1 cellular context compared by ENCODE assay signal in genomic region chr11:111330234-111330893, GRCh38.
A peak's percentile ranks its signal among the peaks of the same experiment; 100 is the strongest.
TF ChIP-seq lines count a peak whose summit lies in the region.

No MANE protein-coding gene starts in this region.

TF ChIP-seq in HepG2, 621 proteins besides CTCF, POLR2A, EP300 and RAD21 (continued from another document and continues in another):
- TF ChIP-seq, protein P1, sequence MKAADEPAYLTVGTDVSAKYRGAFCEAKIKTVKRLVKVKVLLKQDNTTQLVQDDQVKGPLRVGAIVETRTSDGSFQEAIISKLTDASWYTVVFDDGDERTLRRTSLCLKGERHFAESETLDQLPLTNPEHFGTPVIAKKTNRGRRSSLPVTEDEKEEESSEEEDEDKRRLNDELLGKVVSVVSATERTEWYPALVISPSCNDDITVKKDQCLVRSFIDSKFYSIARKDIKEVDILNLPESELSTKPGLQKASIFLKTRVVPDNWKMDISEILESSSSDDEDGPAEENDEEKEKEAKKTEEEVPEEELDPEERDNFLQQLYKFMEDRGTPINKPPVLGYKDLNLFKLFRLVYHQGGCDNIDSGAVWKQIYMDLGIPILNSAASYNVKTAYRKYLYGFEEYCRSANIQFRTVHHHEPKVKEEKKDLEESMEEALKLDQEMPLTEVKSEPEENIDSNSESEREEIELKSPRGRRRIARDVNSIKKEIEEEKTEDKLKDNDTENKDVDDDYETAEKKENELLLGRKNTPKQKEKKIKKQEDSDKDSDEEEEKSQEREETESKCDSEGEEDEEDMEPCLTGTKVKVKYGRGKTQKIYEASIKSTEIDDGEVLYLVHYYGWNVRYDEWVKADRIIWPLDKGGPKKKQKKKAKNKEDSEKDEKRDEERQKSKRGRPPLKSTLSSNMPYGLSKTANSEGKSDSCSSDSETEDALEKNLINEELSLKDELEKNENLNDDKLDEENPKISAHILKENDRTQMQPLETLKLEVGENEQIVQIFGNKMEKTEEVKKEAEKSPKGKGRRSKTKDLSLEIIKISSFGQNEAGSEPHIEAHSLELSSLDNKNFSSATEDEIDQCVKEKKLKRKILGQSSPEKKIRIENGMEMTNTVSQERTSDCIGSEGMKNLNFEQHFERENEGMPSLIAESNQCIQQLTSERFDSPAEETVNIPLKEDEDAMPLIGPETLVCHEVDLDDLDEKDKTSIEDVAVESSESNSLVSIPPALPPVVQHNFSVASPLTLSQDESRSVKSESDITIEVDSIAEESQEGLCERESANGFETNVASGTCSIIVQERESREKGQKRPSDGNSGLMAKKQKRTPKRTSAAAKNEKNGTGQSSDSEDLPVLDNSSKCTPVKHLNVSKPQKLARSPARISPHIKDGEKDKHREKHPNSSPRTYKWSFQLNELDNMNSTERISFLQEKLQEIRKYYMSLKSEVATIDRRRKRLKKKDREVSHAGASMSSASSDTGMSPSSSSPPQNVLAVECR (CRISPR knock-in tag; IDR thresholded peaks at IDR 0.05; ENCODE audit: borderline replicate concordance), result 0 out of 2 replicates have a peak, but pooled peaks have one; percentile 2
- TF ChIP-seq ZNF253 (CRISPR knock-in tag; IDR thresholded peaks at IDR 0.05; ENCODE audit: borderline replicate concordance), result no peak
- no peak for TF ChIP-seq ATF4 (CRISPR knock-in tag; IDR thresholded peaks at IDR 0.05)
- TF ChIP-seq, protein P2, sequence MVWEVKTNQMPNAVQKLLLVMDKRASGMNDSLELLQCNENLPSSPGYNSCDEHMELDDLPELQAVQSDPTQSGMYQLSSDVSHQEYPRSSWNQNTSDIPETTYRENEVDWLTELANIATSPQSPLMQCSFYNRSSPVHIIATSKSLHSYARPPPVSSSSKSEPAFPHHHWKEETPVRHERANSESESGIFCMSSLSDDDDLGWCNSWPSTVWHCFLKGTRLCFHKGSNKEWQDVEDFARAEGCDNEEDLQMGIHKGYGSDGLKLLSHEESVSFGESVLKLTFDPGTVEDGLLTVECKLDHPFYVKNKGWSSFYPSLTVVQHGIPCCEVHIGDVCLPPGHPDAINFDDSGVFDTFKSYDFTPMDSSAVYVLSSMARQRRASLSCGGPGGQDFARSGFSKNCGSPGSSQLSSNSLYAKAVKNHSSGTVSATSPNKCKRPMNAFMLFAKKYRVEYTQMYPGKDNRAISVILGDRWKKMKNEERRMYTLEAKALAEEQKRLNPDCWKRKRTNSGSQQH (CRISPR knock-in tag; IDR thresholded peaks at IDR 0.05; ENCODE audit: low read depth), result no peak
- TF ChIP-seq NR2F2 (IDR thresholded peaks at IDR 0.05; ENCODE audit: borderline replicate concordance, low read depth), result peak; percentile 62
- TF ChIP-seq GTF3A (CRISPR knock-in tag; conservative IDR thresholded peaks at IDR 0.05), result no peak
- TF ChIP-seq ESRRA (CRISPR knock-in tag; IDR thresholded peaks at IDR 0.05; ENCODE audit: low read depth), result 0 out of 2 replicates have a peak, but pooled peaks have one; percentile 52
- TF ChIP-seq ZNF326 (CRISPR knock-in tag; IDR thresholded peaks at IDR 0.05; ENCODE audit: borderline replicate concordance), result no peak
- no peak for TF ChIP-seq ETS1 (CRISPR knock-in tag; IDR thresholded peaks at IDR 0.05)
- no peak for TF ChIP-seq GLI4 (CRISPR knock-in tag; IDR thresholded peaks at IDR 0.05; ENCODE audit: borderline replicate concordance)
- TF ChIP-seq, protein P3, sequence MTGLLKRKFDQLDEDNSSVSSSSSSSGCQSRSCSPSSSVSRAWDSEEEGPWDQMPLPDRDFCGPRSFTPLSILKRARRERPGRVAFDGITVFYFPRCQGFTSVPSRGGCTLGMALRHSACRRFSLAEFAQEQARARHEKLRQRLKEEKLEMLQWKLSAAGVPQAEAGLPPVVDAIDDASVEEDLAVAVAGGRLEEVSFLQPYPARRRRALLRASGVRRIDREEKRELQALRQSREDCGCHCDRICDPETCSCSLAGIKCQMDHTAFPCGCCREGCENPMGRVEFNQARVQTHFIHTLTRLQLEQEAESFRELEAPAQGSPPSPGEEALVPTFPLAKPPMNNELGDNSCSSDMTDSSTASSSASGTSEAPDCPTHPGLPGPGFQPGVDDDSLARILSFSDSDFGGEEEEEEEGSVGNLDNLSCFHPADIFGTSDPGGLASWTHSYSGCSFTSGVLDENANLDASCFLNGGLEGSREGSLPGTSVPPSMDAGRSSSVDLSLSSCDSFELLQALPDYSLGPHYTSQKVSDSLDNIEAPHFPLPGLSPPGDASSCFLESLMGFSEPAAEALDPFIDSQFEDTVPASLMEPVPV (CRISPR knock-in tag; IDR thresholded peaks at IDR 0.05), result no peak
- TF ChIP-seq ATAD3A (CRISPR knock-in tag; IDR thresholded peaks at IDR 0.05), result no peak
- TF ChIP-seq, protein P4, sequence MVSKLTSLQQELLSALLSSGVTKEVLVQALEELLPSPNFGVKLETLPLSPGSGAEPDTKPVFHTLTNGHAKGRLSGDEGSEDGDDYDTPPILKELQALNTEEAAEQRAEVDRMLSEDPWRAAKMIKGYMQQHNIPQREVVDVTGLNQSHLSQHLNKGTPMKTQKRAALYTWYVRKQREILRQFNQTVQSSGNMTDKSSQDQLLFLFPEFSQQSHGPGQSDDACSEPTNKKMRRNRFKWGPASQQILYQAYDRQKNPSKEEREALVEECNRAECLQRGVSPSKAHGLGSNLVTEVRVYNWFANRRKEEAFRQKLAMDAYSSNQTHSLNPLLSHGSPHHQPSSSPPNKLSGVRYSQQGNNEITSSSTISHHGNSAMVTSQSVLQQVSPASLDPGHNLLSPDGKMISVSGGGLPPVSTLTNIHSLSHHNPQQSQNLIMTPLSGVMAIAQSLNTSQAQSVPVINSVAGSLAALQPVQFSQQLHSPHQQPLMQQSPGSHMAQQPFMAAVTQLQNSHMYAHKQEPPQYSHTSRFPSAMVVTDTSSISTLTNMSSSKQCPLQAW (CRISPR knock-in tag; IDR thresholded peaks at IDR 0.05), result no peak
- peak; percentile 52 for TF ChIP-seq HNF4G (IDR thresholded peaks at IDR 0.05; ENCODE audit: borderline replicate concordance, low read depth, low read length)
- TF ChIP-seq HNF4G (CRISPR knock-in tag; IDR thresholded peaks at IDR 0.05; ENCODE audit: borderline replicate concordance, low read depth), result peak; percentile 58; the same call in 1 of the 2 replicates
- no peak for TF ChIP-seq SOX5 (CRISPR knock-in tag; IDR thresholded peaks at IDR 0.05; ENCODE audit: borderline replicate concordance)
- no peak for TF ChIP-seq ZNF24 (IDR thresholded peaks at IDR 0.05)
- TF ChIP-seq ZFX (CRISPR knock-in tag; IDR thresholded peaks at IDR 0.05; ENCODE audit: low read depth), result peak; percentile 42; the same call in 1 of the 2 replicates
- TF ChIP-seq PAX8 (CRISPR knock-in tag; IDR thresholded peaks at IDR 0.05; ENCODE audit: borderline replicate concordance), result no peak
- TF ChIP-seq ZNF263 (CRISPR knock-in tag; IDR thresholded peaks at IDR 0.05), result 0 out of 2 replicates have a peak, but pooled peaks have one; percentile 20
- peak; percentile 90 for TF ChIP-seq RARA (CRISPR knock-in tag; IDR thresholded peaks at IDR 0.05)
- TF ChIP-seq, protein P5, sequence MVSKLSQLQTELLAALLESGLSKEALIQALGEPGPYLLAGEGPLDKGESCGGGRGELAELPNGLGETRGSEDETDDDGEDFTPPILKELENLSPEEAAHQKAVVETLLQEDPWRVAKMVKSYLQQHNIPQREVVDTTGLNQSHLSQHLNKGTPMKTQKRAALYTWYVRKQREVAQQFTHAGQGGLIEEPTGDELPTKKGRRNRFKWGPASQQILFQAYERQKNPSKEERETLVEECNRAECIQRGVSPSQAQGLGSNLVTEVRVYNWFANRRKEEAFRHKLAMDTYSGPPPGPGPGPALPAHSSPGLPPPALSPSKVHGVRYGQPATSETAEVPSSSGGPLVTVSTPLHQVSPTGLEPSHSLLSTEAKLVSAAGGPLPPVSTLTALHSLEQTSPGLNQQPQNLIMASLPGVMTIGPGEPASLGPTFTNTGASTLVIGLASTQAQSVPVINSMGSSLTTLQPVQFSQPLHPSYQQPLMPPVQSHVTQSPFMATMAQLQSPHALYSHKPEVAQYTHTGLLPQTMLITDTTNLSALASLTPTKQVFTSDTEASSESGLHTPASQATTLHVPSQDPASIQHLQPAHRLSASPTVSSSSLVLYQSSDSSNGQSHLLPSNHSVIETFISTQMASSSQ (IDR thresholded peaks at IDR 0.05; ENCODE audit: low read depth), result no peak
- TF ChIP-seq, protein P5 (CRISPR knock-in tag; IDR thresholded peaks at IDR 0.05; ENCODE audit: borderline replicate concordance), result no peak; the same call in 1 of the 2 replicates
- TF ChIP-seq MAZ (IDR thresholded peaks at IDR 0.05; ENCODE audit: borderline replicate concordance, low read depth, low read length), result no peak
- no peak for TF ChIP-seq MAZ (CRISPR knock-in tag; IDR thresholded peaks at IDR 0.05; ENCODE audit: low read depth)
- no peak for TF ChIP-seq ZNF281 (CRISPR knock-in tag; IDR thresholded peaks at IDR 0.05; ENCODE audit: borderline replicate concordance)
- no peak for TF ChIP-seq REPIN1 (CRISPR knock-in tag; IDR thresholded peaks at IDR 0.05; ENCODE audit: borderline replicate concordance, low read depth)
- TF ChIP-seq, protein P6, sequence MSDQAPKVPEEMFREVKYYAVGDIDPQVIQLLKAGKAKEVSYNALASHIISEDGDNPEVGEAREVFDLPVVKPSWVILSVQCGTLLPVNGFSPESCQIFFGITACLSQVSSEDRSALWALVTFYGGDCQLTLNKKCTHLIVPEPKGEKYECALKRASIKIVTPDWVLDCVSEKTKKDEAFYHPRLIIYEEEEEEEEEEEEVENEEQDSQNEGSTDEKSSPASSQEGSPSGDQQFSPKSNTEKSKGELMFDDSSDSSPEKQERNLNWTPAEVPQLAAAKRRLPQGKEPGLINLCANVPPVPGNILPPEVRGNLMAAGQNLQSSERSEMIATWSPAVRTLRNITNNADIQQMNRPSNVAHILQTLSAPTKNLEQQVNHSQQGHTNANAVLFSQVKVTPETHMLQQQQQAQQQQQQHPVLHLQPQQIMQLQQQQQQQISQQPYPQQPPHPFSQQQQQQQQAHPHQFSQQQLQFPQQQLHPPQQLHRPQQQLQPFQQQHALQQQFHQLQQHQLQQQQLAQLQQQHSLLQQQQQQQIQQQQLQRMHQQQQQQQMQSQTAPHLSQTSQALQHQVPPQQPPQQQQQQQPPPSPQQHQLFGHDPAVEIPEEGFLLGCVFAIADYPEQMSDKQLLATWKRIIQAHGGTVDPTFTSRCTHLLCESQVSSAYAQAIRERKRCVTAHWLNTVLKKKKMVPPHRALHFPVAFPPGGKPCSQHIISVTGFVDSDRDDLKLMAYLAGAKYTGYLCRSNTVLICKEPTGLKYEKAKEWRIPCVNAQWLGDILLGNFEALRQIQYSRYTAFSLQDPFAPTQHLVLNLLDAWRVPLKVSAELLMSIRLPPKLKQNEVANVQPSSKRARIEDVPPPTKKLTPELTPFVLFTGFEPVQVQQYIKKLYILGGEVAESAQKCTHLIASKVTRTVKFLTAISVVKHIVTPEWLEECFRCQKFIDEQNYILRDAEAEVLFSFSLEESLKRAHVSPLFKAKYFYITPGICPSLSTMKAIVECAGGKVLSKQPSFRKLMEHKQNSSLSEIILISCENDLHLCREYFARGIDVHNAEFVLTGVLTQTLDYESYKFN (CRISPR knock-in tag; conservative IDR thresholded peaks at IDR 0.05), result peak; percentile 53; the same call in 1 of the 2 replicates
